ENCODE assay signal across 8 cellular contexts in the genomic region with DNA sequence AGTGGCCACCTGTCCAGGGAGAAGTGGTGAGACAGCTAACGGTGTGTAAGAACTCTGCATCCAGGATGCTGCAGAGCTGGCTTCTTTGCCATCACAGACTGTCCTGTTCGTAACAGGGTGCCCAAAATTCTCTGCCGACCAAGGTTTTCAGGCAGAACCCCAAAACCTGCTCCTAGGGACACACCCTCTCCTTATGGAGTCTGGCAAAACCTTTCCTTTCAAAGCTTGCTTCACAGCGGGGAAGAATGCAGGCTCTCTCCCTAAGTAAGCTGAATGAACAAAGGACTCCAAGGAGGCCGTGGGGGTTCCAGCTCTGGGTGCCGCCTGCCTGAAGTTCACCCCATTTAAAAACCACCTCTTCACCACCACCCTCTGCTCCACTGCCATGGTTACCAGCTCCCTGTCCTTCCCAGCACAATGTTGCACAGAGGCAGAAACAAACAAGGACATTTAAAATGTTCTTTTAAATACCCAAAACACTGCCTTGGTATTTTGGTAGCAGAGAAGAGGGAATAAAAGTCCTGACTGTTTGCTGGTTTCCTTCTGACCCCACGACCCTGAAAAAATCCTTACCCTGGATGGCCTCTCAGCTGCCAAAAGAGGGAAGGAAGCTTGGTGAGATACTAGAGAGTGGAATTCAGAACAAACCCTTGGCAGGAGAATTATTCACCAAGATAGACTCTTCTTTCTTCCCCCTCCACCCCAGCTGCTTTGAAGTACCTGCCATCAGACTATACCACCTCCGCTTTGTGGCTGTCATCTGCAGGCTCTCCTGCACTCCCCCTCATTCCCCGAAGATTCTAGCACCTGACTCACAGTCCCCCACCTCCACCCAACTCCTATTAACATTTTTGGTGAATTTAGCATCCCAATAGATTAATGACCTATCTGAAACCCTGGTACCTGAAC. TPM values are rescaled to one million over a fixed set of nuclear protein-coding genes. Genes with fewer than 3 reads are reported as not detected.
DNase-seq lines count a peak whose midpoint lies in the region; ATAC-seq and TF ChIP-seq lines count a peak whose summit lies in the region.

No MANE protein-coding gene starts in this region.

- peaks cover 3% of the 10 kb centered on the region for H3K36me3 Mint-ChIP-seq in activated B cell treated with CpG ODN at 0.5 μM for 24 hours (ENCODE audit: low read depth)
- H3K36me3 Mint-ChIP-seq in effector memory CD8-positive, alpha-beta T cell (ENCODE audit: insufficient read depth): peaks cover 23% of the 10 kb centered on the region
- no peaks in the 10 kb centered on the region for H3K36me3 Mint-ChIP-seq in nephron (ENCODE audit: low read depth)

- POLR2A ChIA-PET in activated B cell treated with CpG ODN at 0.5 μM for 24 hours (lab: Charles Lee): interaction anchor here (0.7 to 4.3 kb wide), 8 partner anchors 10 to 181 kb away, joined by 3 to 48 read pairs (median 4); no protein-coding TSS in a partner anchor
- POLR2A ChIA-PET in GM10248 (lab: Yijun Ruan, JAX): no interaction called here

- H3K9me3 ChIP-seq in transverse colon: no peaks in the 10 kb centered on the region

- WGBS in transverse colon (ENCODE audit: low coverage in 1 of 2), 2 donors: 26 to 32% methylated on average over 3 to 9 of the region's 9 CpGs

- H3K4me1 Mint-ChIP-seq in activated B cell treated with CpG ODN at 0.5 μM for 24 hours: peaks cover 32% of the 10 kb centered on the region
- peaks cover 30 to 43% of the 10 kb centered on the region in 2 donors for H3K4me1 Mint-ChIP-seq in effector memory CD8-positive, alpha-beta T cell (ENCODE audit: low read depth in 2 of 2)
- peaks cover 32% of the 10 kb centered on the region for H3K4me1 Mint-ChIP-seq in nephron

- DNase-seq in activated effector memory CD4-positive, alpha-beta T cell treated with anti-CD3 and anti-CD28 coated beads, Interleukin-2, amount 50 U/mL, for 16 hours: peak; percentile 78
- no peak for DNase-seq in activated effector memory CD4-positive, alpha-beta T cell treated with Interleukin-2 at 50 U/mL for 16 hours
- DNase-seq in activated B cell treated with CpG ODN at 0.5 μM for 24 hours: no peak
- DNase-seq in effector memory CD8-positive, alpha-beta T cell: peak in 1 of 3 experiments; percentile 36
- DNase-seq in transverse colon: no peak
- no peak for DNase-seq in NCI-H1930 (lab: John Stamatoyannopoulos, UW)
- no peak for DNase-seq in GM10248 (ENCODE audit: extremely low spot score)

- no peak for TF ChIP-seq POLR2A in transverse colon (IDR thresholded peaks at IDR 0.05)

- CTCF ChIA-PET in activated B cell treated with CpG ODN at 0.5 μM for 24 hours (lab: Charles Lee): interaction anchor here (0.9 to 1.4 kb wide), 4 partner anchors 9 to 181 kb away, joined by 3 to 5 read pairs (median 4); no protein-coding TSS in a partner anchor
- CTCF ChIA-PET in GM10248 (lab: Yijun Ruan, JAX): interaction anchor here (1.1 to 1.8 kb wide), 3 partner anchors 8 to 63 kb away, joined by 3 to 5 read pairs (median 4); no protein-coding TSS in a partner anchor

- peak overlapping the region in 2 of 4 donors; percentile 41 to 45 for H3K4me3 ChIP-seq in transverse colon

- intact Hi-C loops in activated B cell treated with CpG ODN at 0.5 μM for 24 hours (cut with micrococcal nuclease): loop anchor here (2.0 kb wide), 1 partner anchor 1489 kb away; a partner anchor contains a TSS
- intact Hi-C loops in transverse colon (cut with DNase I; ENCODE audit: low total_unique reads): no loop called here

- H3K4me1 ChIP-seq in transverse colon: peaks cover 27 to 43% (median 38%) of the 10 kb centered on the region in 4 donors

- no peak for TF ChIP-seq CTCF in activated B cell treated with CpG ODN at 0.5 μM for 24 hours (IDR thresholded peaks at IDR 0.05)
- no peak for TF ChIP-seq CTCF in nephron (IDR thresholded peaks at IDR 0.05; ENCODE audit: unreplicated experiment in 3 of 3)
- TF ChIP-seq CTCF in transverse colon (IDR thresholded peaks at IDR 0.05): no peak
- no peak for TF ChIP-seq CTCF in GM10248 (IDR thresholded peaks at IDR 0.05; ENCODE audit: control extremely low read depth, extremely low read depth, low read depth, missing control alignments)

- H3K9me3 Mint-ChIP-seq in activated B cell treated with CpG ODN at 0.5 μM for 24 hours (no peaks in the 10 kb centered on the region), nephron (no peaks in the 10 kb centered on the region)
- H3K9me3 Mint-ChIP-seq in effector memory CD8-positive, alpha-beta T cell: no peaks in the 10 kb centered on the region

- no peak for TF ChIP-seq EP300 in transverse colon (IDR thresholded peaks at IDR 0.05; ENCODE audit: low read depth)

- no peaks in the 10 kb centered on the region for H3K36me3 ChIP-seq in transverse colon

- ATAC-seq in activated B cell treated with CpG ODN at 0.5 μM for 24 hours (ENCODE audit: low read depth): no peak
- no peak for ATAC-seq in effector memory CD8-positive, alpha-beta T cell (replicated peaks)

- H3K27ac Mint-ChIP-seq in activated B cell treated with CpG ODN at 0.5 μM for 24 hours (peak overlapping the region; percentile 98), nephron (peak overlapping the region; percentile 26 to 76 (median 75))
- peak overlapping the region; percentile 96 to 98 for H3K27ac Mint-ChIP-seq in effector memory CD8-positive, alpha-beta T cell

- H3K27me3 Mint-ChIP-seq in activated B cell treated with CpG ODN at 0.5 μM for 24 hours (no peaks in the 10 kb centered on the region), nephron (ENCODE audit: low read depth) (peaks cover 27% of the 10 kb centered on the region)
- no peaks in the 10 kb centered on the region for H3K27me3 Mint-ChIP-seq in effector memory CD8-positive, alpha-beta T cell

- H3K27me3 ChIP-seq in transverse colon: no peaks in the 10 kb centered on the region

- H3K27ac ChIP-seq in transverse colon: peak overlapping the region; percentile 99 to 100 (median 100)

- in situ Hi-C loops in transverse colon (cut with MboI; ENCODE audit: low pct_ligation_motif_present in 1 of 4, low pct_unique_long_range_greater_than_20kb in 1 of 4, low sequenced_read_pairs in 3 of 4): loop anchor here in 1 of 4 donors (10.0 kb wide), 1 partner anchor 63 kb away; no protein-coding TSS in a partner anchor

- H3K4me3 Mint-ChIP-seq in activated B cell treated with CpG ODN at 0.5 μM for 24 hours (peak overlapping the region; percentile 95), nephron (peak overlapping the region; percentile 91 to 92 (median 91))
- peak overlapping the region; percentile 88 to 95 for H3K4me3 Mint-ChIP-seq in effector memory CD8-positive, alpha-beta T cell

RNA-seq across cellular contexts. Expression of a gene that starts 7.1 kb away (rescaled TPM):
- 5.2 and 6.3 TPM in 2 replicates for total RNA-seq in activated B cell treated with CpG ODN at 0.5 μM for 24 hours
- 100 to 1,000 TPM in 1 of 4 donors, 10 to 100 TPM in 3; 60.3 to 111 (median 82.9) TPM for total RNA-seq in transverse colon
